8 cellular contexts compared by ENCODE assay signal in genomic region chr2:13522917-13523821, GRCh38.
DNase-seq lines count a peak whose midpoint lies in the region; ATAC-seq and TF ChIP-seq lines count a peak whose summit lies in the region.

No MANE protein-coding gene starts in this region.

- DNase-seq in left cardiac atrium (peak; percentile 19), activated gamma-delta T cell treated with Interleukin-2 at 50 U/mL for 16 hours (no peak), occipital lobe (lab: John Stamatoyannopoulos, UW) (no peak)
- DNase-seq in effector CD8-positive, alpha-beta T cell (lab: John Stamatoyannopoulos, UW) = no peak

- no peaks in the 10 kb centered on the region for H3K36me3 Mint-ChIP-seq in stimulated activated memory B cell treated with anti-CD40 and anti-IgM and Interleukin-4, amounts not matched to agents 10 μg/mL and 1 μg/mL and 100 μg/mL, for 72 hours

- no peak overlapping the region for H3K27ac Mint-ChIP-seq in stimulated activated memory B cell treated with anti-CD40 and anti-IgM and Interleukin-4, amounts not matched to agents 10 μg/mL and 1 μg/mL and 100 μg/mL, for 72 hours

- H3K27me3 Mint-ChIP-seq in stimulated activated memory B cell treated with anti-CD40 and anti-IgM and Interleukin-4, amounts not matched to agents 10 μg/mL and 1 μg/mL and 100 μg/mL, for 72 hours = no peaks in the 10 kb centered on the region

- peak; percentile 47 for TF ChIP-seq CTCF in GM12873 (IDR thresholded peaks at IDR 0.05; ENCODE audit: insufficient read depth, low read depth, low read length, missing control alignments)

- H3K4me1 Mint-ChIP-seq in stimulated activated memory B cell treated with anti-CD40 and anti-IgM and Interleukin-4, amounts not matched to agents 10 μg/mL and 1 μg/mL and 100 μg/mL, for 72 hours = no peaks in the 10 kb centered on the region

- intact Hi-C loops in left cardiac atrium (cut with DNase I) = no loop called here

- no peak overlapping the region for H3K4me3 Mint-ChIP-seq in stimulated activated memory B cell treated with anti-CD40 and anti-IgM and Interleukin-4, amounts not matched to agents 10 μg/mL and 1 μg/mL and 100 μg/mL, for 72 hours

- peak; percentile 90 for ATAC-seq in GM21423 (IDR thresholded peaks at IDR 0.05; ENCODE audit: unreplicated experiment)
- ATAC-seq in HG03460 (IDR thresholded peaks at IDR 0.05; ENCODE audit: unreplicated experiment) = peak; percentile 93
- peak; percentile 78 to 81 for ATAC-seq in left cardiac atrium
- no peak for ATAC-seq in stimulated activated memory B cell treated with anti-CD40 and anti-IgM and Interleukin-4, amounts not matched to agents 10 μg/mL and 1 μg/mL and 100 μg/mL, for 72 hours

- no peaks in the 10 kb centered on the region for H3K9me3 Mint-ChIP-seq in stimulated activated memory B cell treated with anti-CD40 and anti-IgM and Interleukin-4, amounts not matched to agents 10 μg/mL and 1 μg/mL and 100 μg/mL, for 72 hours
